Comparison of ENCODE assay signal across 9 cellular contexts in genomic region chr12:40833818-40834217, GRCh38.
"Had no signal": no experiment of that assay in that cellular context is flagged by ENCODE, and none has a peak within 500 bp of the region (broad histone marks: within the 10 kb centered on the region; RNA-seq: fewer than 3 reads in every experiment).

No MANE protein-coding gene starts in this region.

- H3K4me3 ChIP-seq: GM23338, K562 had no signal

- DNase-seq: H9, HCEC 1CT, IMR-90, KG1 had no signal

- H3K4me2 ChIP-seq: GM23338 had no signal

- ATAC-seq: GM23338, K562 had no signal

- H2AFZ ChIP-seq: GM23338 had no signal

- FAIRE-seq: H1, H54, HTR-8/SVneo, K562 had no signal
